8 cellular contexts compared by ENCODE assay signal in genomic region chr19:32675720-32676185, GRCh38. TPM values are rescaled to one million over a fixed set of nuclear protein-coding genes. Genes with fewer than 3 reads are reported as not detected.
A peak's percentile ranks its signal among the peaks of the same experiment; 100 is the strongest.
DNase-seq lines count a peak whose midpoint lies in the region; ATAC-seq and TF ChIP-seq lines count a peak whose summit lies in the region.

RGS9BP (plus strand) TSS chr19:32675848; CDS start chr19:32676264, 416 bp downstream.

- CTCF ChIA-PET in activated CD8-positive, alpha-beta memory T cell treated with anti-CD3 and anti-CD28 coated beads, Interleukin-2, amount 10 ng/mL, durations not matched to agents 7 days and 5 days (lab: Charles Lee): interaction anchor here (1.0 to 2.2 kb wide), 6 partner anchors 11 to 444 kb away, joined by 3 to 9 read pairs (median 4); no protein-coding TSS in a partner anchor

- peaks cover 3% of the 10 kb centered on the region for H3K4me1 ChIP-seq in endodermal cell (ENCODE audit: control insufficient read depth, insufficient read depth, low read length)

- H3K9me3 Mint-ChIP-seq in activated CD8-positive, alpha-beta memory T cell treated with anti-CD3 and anti-CD28 coated beads, Interleukin-2, amount 10 ng/mL, durations not matched to agents 7 days and 5 days (ENCODE audit: low read depth): no peaks in the 10 kb centered on the region
- no peaks in the 10 kb centered on the region for H3K9me3 Mint-ChIP-seq in endodermal cell

- H3K36me3 ChIP-seq in endodermal cell (ENCODE audit: control insufficient read depth, insufficient read depth, low read length): no peaks in the 10 kb centered on the region

- peak within 1 kb of the TSS; percentile 38 for H3K9ac ChIP-seq in endodermal cell (ENCODE audit: extremely low read depth, low read length, poor library complexity, severe bottlenecking)

- DNase-seq in DMS53 treated with DMSO at 0.1 percent for 48 hours (lab: John Stamatoyannopoulos, UW; ENCODE audit: unreplicated experiment): peak; percentile 50
- DNase-seq in NCI-H748 (lab: John Stamatoyannopoulos, UW; ENCODE audit: unreplicated experiment): peak; percentile 80
- peak; percentile 81 for DNase-seq in activated CD8-positive, alpha-beta memory T cell treated with anti-CD3 and anti-CD28 coated beads, Interleukin-2, amount 10 ng/mL, durations not matched to agents 7 days and 5 days
- DNase-seq in endodermal cell: peak; percentile 77
- peak; percentile 92 for DNase-seq in mesenteric fat pad (ENCODE audit: low spot score)
- DNase-seq in stimulated activated CD8-positive, alpha-beta memory T cell treated with anti-CD3 and anti-CD28 coated beads, Interleukin-2, amount 100 ng/mL, for 48 hours (ENCODE audit: low read depth in 2 of 2): peak; percentile 34 to 51

- TF ChIP-seq CTCF in endodermal cell (conservative IDR thresholded peaks at IDR 0.05): no peak

- H3K4me1 Mint-ChIP-seq in activated CD8-positive, alpha-beta memory T cell treated with anti-CD3 and anti-CD28 coated beads, Interleukin-2, amount 10 ng/mL, durations not matched to agents 7 days and 5 days: peaks cover 35% of the 10 kb centered on the region
- peaks cover 18% of the 10 kb centered on the region for H3K4me1 Mint-ChIP-seq in endodermal cell

- peaks cover 47% of the 10 kb centered on the region for H3K27me3 ChIP-seq in endodermal cell (ENCODE audit: control insufficient read depth, insufficient read depth, low read length, poor library complexity, severe bottlenecking)

- no peak within 1 kb of the TSS for H3K27ac ChIP-seq in endodermal cell (ENCODE audit: low read depth, low read length)

- H3K27ac Mint-ChIP-seq in activated CD8-positive, alpha-beta memory T cell treated with anti-CD3 and anti-CD28 coated beads, Interleukin-2, amount 10 ng/mL, durations not matched to agents 7 days and 5 days: peak within 1 kb of the TSS; percentile 64
- H3K27ac Mint-ChIP-seq in endodermal cell: no peak within 1 kb of the TSS

- H3K4me3 Mint-ChIP-seq in activated CD8-positive, alpha-beta memory T cell treated with anti-CD3 and anti-CD28 coated beads, Interleukin-2, amount 10 ng/mL, durations not matched to agents 7 days and 5 days: peak within 1 kb of the TSS; percentile 73
- H3K4me3 Mint-ChIP-seq in endodermal cell: peak within 1 kb of the TSS; percentile 79

- H3K4me3 ChIP-seq in endodermal cell (ENCODE audit: low read length): peak within 1 kb of the TSS; percentile 90

- peaks cover 4% of the 10 kb centered on the region for H3K36me3 Mint-ChIP-seq in activated CD8-positive, alpha-beta memory T cell treated with anti-CD3 and anti-CD28 coated beads, Interleukin-2, amount 10 ng/mL, durations not matched to agents 7 days and 5 days
- H3K36me3 Mint-ChIP-seq in endodermal cell (ENCODE audit: low read depth): peaks cover 5% of the 10 kb centered on the region

- WGBS in endodermal cell (ENCODE audit: insufficient coverage in 1 of 2, insufficient read length in 1 of 2), 2 experiments: 6 to 10% methylated on average over 13 to 53 of the region's 53 CpGs

- H3K9me3 ChIP-seq in endodermal cell (ENCODE audit: control insufficient read depth, low read length): no peaks in the 10 kb centered on the region

- ATAC-seq in HG02798 (IDR thresholded peaks at IDR 0.05; ENCODE audit: poor library complexity, unreplicated experiment): peak; percentile 38
- ATAC-seq in activated CD8-positive, alpha-beta memory T cell treated with anti-CD3 and anti-CD28 coated beads, Interleukin-2, amount 10 ng/mL, durations not matched to agents 7 days and 5 days: peak; percentile 62
- ATAC-seq in HG03521 (IDR thresholded peaks at IDR 0.05; ENCODE audit: unreplicated experiment): no peak

- peaks cover 20% of the 10 kb centered on the region for H3K27me3 Mint-ChIP-seq in activated CD8-positive, alpha-beta memory T cell treated with anti-CD3 and anti-CD28 coated beads, Interleukin-2, amount 10 ng/mL, durations not matched to agents 7 days and 5 days
- H3K27me3 Mint-ChIP-seq in endodermal cell (ENCODE audit: insufficient read depth): peaks cover 46% of the 10 kb centered on the region

RNA-seq across cellular contexts. Expression of gene RGS9BP, which starts in this region (rescaled TPM):
- under 1 TPM; 0.28 to 0.79 TPM for total RNA-seq in activated CD8-positive, alpha-beta memory T cell treated with anti-CD3 and anti-CD28 coated beads, Interleukin-2, amount 10 ng/mL, durations not matched to agents 7 days and 5 days
- total RNA-seq in endodermal cell (not detected), mesenteric fat pad (not detected)
- polyA plus RNA-seq in endodermal cell (2013, experiment 1 of 2): 0.11 TPM
- 0.08 TPM for polyA plus RNA-seq in endodermal cell (2013, experiment 2 of 2)

Comparison
In these comparisons a context has a peak if more than half of its experiments do, and no peak if none do; other contexts are left out.
1. Peak in DNase-seq and ATAC-seq in activated CD8-positive, alpha-beta memory T cell treated with anti-CD3 and anti-CD28 coated beads, Interleukin-2, amount 10 ng/mL, durations not matched to agents 7 days and 5 days; RNA of the gene not detected or under 1 TPM.
2. Peak in DNase-seq, H3K4me3 ChIP-seq and H3K9ac ChIP-seq in endodermal cell; RNA of the gene not detected or under 1 TPM.
3. Peak in DNase-seq in mesenteric fat pad; RNA of the gene not detected or under 1 TPM.